18 cellular contexts compared by ENCODE assay signal in the genomic region with DNA sequence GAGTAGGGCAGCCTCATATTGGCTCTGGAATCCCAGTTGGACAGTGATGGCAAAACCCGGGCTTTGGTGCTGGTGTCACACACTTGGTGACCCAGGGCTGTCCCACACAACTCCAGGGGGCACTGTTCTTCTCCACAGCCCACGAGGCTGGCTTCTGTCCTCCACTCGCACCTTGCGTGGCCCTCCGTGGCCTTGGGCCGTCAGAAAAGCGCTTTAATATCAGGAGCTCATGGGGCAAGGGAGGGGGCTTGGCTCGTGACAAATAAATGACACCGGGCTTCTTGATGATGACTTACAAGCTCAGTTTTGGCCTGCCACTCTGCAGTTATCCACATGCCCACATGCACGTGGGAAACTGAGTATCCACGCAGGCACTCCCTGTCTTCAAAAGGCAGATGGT. TPM values are rescaled to one million over a fixed set of nuclear protein-coding genes. Genes with fewer than 3 reads are reported as not detected.
"Had no signal": no experiment of that assay in that cellular context is flagged by ENCODE, and none has a peak within 500 bp of the region (broad histone marks: within the 10 kb centered on the region; RNA-seq: fewer than 3 reads in every experiment).

No MANE protein-coding gene starts in this region.

- H3K27me3 ChIP-seq: colonic mucosa, heart left ventricle, transverse colon had no signal

- H3K4me1 Mint-ChIP-seq: naive thymus-derived CD8-positive, alpha-beta T cell; stimulated activated effector memory CD8-positive, alpha-beta T cell treated with anti-CD3 and anti-CD28 coated beads, Interleukin-12 subunit alpha, Interleukin-12 subunit beta, amount 100 ng/mL, for 72 hours had no signal

- H3K27ac ChIP-seq: colonic mucosa, heart left ventricle, thoracic aorta, transverse colon had no signal

- H3K4me1 ChIP-seq: colonic mucosa had no signal

- H3K36me3 ChIP-seq: colonic mucosa, thoracic aorta, transverse colon had no signal

- H3K4me2 ChIP-seq: smooth muscle cell had no signal

- H3K27ac Mint-ChIP-seq: naive thymus-derived CD8-positive, alpha-beta T cell; stimulated activated effector memory CD8-positive, alpha-beta T cell treated with anti-CD3 and anti-CD28 coated beads, Interleukin-12 subunit alpha, Interleukin-12 subunit beta, amount 100 ng/mL, for 72 hours; stimulated activated naive CD8-positive, alpha-beta T cell treated with anti-CD3 and anti-CD28 coated beads, Interleukin-15, Interleukin-2, amounts not matched to agents 100 ng/mL and 50 ng/mL, for 24 hours had no signal

- H3K9me3 Mint-ChIP-seq: stimulated activated naive CD8-positive, alpha-beta T cell treated with anti-CD3 and anti-CD28 coated beads, Interleukin-15, Interleukin-2, amounts not matched to agents 100 ng/mL and 50 ng/mL, for 24 hours had no signal

- H3K9me3 ChIP-seq: colonic mucosa, heart left ventricle, thoracic aorta, transverse colon had no signal

- H3K4me3 Mint-ChIP-seq: naive thymus-derived CD8-positive, alpha-beta T cell; stimulated activated effector memory CD8-positive, alpha-beta T cell treated with anti-CD3 and anti-CD28 coated beads, Interleukin-12 subunit alpha, Interleukin-12 subunit beta, amount 100 ng/mL, for 72 hours; stimulated activated naive CD8-positive, alpha-beta T cell treated with anti-CD3 and anti-CD28 coated beads, Interleukin-15, Interleukin-2, amounts not matched to agents 100 ng/mL and 50 ng/mL, for 24 hours had no signal

- H3K27me3 Mint-ChIP-seq: naive thymus-derived CD8-positive, alpha-beta T cell had no signal

- H3K4me3 ChIP-seq: colonic mucosa, heart left ventricle, mucosa of descending colon, smooth muscle cell, thoracic aorta, transverse colon had no signal

- DNase-seq: cerebellar nuclear complex; colonic mucosa; dermis blood vessel endothelial cell; erythroblast; heart left ventricle; hippocampal formation; kidney glomerular epithelial cell; mucosa of descending colon; naive thymus-derived CD8-positive, alpha-beta T cell; posterior cingulate gyrus; right cardiac atrium; stimulated activated CD4-positive, alpha-beta T cell treated with anti-CD3 and anti-CD28 coated beads, Interleukin-4, amount 100 ng/mL, for 1 hour; stimulated activated CD8-positive, alpha-beta memory T cell treated with anti-CD3 and anti-CD28 coated beads, Interleukin-4, amount 100 ng/mL, for 48 hours; transverse colon had no signal

- H3K36me3 Mint-ChIP-seq: naive thymus-derived CD8-positive, alpha-beta T cell; stimulated activated effector memory CD8-positive, alpha-beta T cell treated with anti-CD3 and anti-CD28 coated beads, Interleukin-12 subunit alpha, Interleukin-12 subunit beta, amount 100 ng/mL, for 72 hours had no signal

RNA-seq across cellular contexts. Expression of a gene that starts 8.1 kb away (rescaled TPM):
- total RNA-seq: naive thymus-derived CD8-positive, alpha-beta T cell had no signal
- polyA plus RNA-seq: naive thymus-derived CD8-positive, alpha-beta T cell had no signal
